ENCODE assay signal across 18 cellular contexts in genomic region chr21:32015740-32016139, GRCh38.
A peak's percentile ranks its signal among the peaks of the same experiment; 100 is the strongest.
DNase-seq lines count a peak whose midpoint lies in the region; ATAC-seq and TF ChIP-seq lines count a peak whose summit lies in the region.
"Had no signal": no experiment of that assay in that cellular context is flagged by ENCODE, and none has a peak within 500 bp of the region (broad histone marks: within the 10 kb centered on the region; RNA-seq: fewer than 3 reads in every experiment).

No MANE protein-coding gene starts in this region.

- H3K4me3 Mint-ChIP-seq in MCF 10A (ENCODE audit: unreplicated experiment), result no peak overlapping the region
- no peak overlapping the region for H3K4me3 Mint-ChIP-seq in activated T-cell treated with anti-CD3 and anti-CD28 coated beads, Interleukin-2, amount 50 U/mL, for 72 hours
- H3K4me3 Mint-ChIP-seq: CD4-positive, CD25-positive, alpha-beta regulatory T cell had no signal

- no TSS peak for BruUV-seq in MCF 10A (replicated peaks; lab: Mats Ljungman, UMichigan)

- TF ChIP-seq CTCF in OCI-LY3 (IDR thresholded peaks at IDR 0.05; ENCODE audit: low read depth, low read length) (no peak), MCF 10A (IDR thresholded peaks at IDR 0.05; ENCODE audit: unreplicated experiment) (no peak)

- peaks cover 40% of the 10 kb centered on the region for H3K27me3 ChIP-seq in OCI-LY3 (ENCODE audit: low read depth, low read length)
- H3K27me3 ChIP-seq: BE2C, SJCRH30 had no signal

- CTCF ChIA-PET in MCF 10A (lab: Yijun Ruan, JAX), result no interaction called here

- H3K27ac Mint-ChIP-seq in MCF 10A (ENCODE audit: low read depth, unreplicated experiment), result no peak overlapping the region
- no peak overlapping the region for H3K27ac Mint-ChIP-seq in activated T-cell treated with anti-CD3 and anti-CD28 coated beads, Interleukin-2, amount 50 U/mL, for 72 hours
- H3K27ac Mint-ChIP-seq: CD4-positive, CD25-positive, alpha-beta regulatory T cell had no signal

- no peaks in the 10 kb centered on the region for H3K4me1 Mint-ChIP-seq in MCF 10A (ENCODE audit: insufficient read depth, unreplicated experiment)
- H3K4me1 Mint-ChIP-seq in activated T-cell treated with anti-CD3 and anti-CD28 coated beads, Interleukin-2, amount 50 U/mL, for 72 hours (ENCODE audit: low read depth), result no peaks in the 10 kb centered on the region
- H3K4me1 Mint-ChIP-seq: CD4-positive, CD25-positive, alpha-beta regulatory T cell had no signal

- no peak overlapping the region for H3K27ac ChIP-seq in OCI-LY3 (ENCODE audit: low read length)
- H3K27ac ChIP-seq: SJCRH30 had no signal

- intact Hi-C loops in sciatic nerve (cut with DNase I) (no loop called here), MCF 10A (cut with micrococcal nuclease) (no loop called here)

- H3K4me2 ChIP-seq in OCI-LY3 (ENCODE audit: low read length), result peak overlapping the region; percentile 78

- H3K9me3 Mint-ChIP-seq in MCF 10A (ENCODE audit: unreplicated experiment), result no peaks in the 10 kb centered on the region
- H3K9me3 Mint-ChIP-seq in activated T-cell treated with anti-CD3 and anti-CD28 coated beads, Interleukin-2, amount 50 U/mL, for 72 hours, result peaks cover 0 to 2% of the 10 kb centered on the region in 2 donors

- H3K9ac ChIP-seq in OCI-LY3 (ENCODE audit: low read length), result no peak overlapping the region

- H3K4me1 ChIP-seq in OCI-LY3 (ENCODE audit: low read length), result peaks cover 15% of the 10 kb centered on the region
- H3K4me1 ChIP-seq: BE2C had no signal

- no peaks in the 10 kb centered on the region for H3K36me3 ChIP-seq in OCI-LY3 (replicated peaks; ENCODE audit: low read depth, low read length)
- H3K36me3 ChIP-seq: BE2C, SJCRH30 had no signal

- peaks cover 8% of the 10 kb centered on the region; the same call in 1 of the 2 replicates for H4K20me1 ChIP-seq in OCI-LY3 (ENCODE audit: insufficient read depth, low read length)

- peak; percentile 26 for DNase-seq in NCI-H82 (lab: John Stamatoyannopoulos, UW)
- DNase-seq in NCI-H82 treated with DMSO at 0.1 percent for 48 hours (lab: John Stamatoyannopoulos, UW; ENCODE audit: unreplicated experiment), result no peak
- DNase-seq in sciatic nerve (ENCODE audit: low spot score), result no peak
- no peak for DNase-seq in D341Med (ENCODE audit: low spot score)
- DNase-seq in MCF 10A (ENCODE audit: unreplicated experiment), result no peak
- no peak for DNase-seq in activated T-cell treated with anti-CD3 and anti-CD28 coated beads, Interleukin-2, amount 50 U/mL, for 72 hours
- DNase-seq: BE2C; CD4-positive, CD25-positive, alpha-beta regulatory T cell; COR-L47; HCEC 1CT; KBM-7; NCI-H1930; NCI-H748 treated with DMSO at 0.1 percent for 48 hours; SJCRH30 had no signal

- H2AFZ ChIP-seq in OCI-LY3 (ENCODE audit: low read depth, low read length), result no peak overlapping the region

- no peaks in the 10 kb centered on the region for H3K79me2 ChIP-seq in OCI-LY3 (ENCODE audit: low read length)

- peak overlapping the region; percentile 53 for H3K4me3 ChIP-seq in OCI-LY3 (ENCODE audit: low read length)
- H3K4me3 ChIP-seq: SJCRH30 had no signal

- POLR2A ChIA-PET in MCF 10A (lab: Yijun Ruan, JAX), result no interaction called here

- H3K27me3 Mint-ChIP-seq in MCF 10A (ENCODE audit: insufficient read depth, unreplicated experiment), result no peaks in the 10 kb centered on the region
- H3K27me3 Mint-ChIP-seq in activated T-cell treated with anti-CD3 and anti-CD28 coated beads, Interleukin-2, amount 50 U/mL, for 72 hours (ENCODE audit: low read depth), result no peaks in the 10 kb centered on the region
- H3K27me3 Mint-ChIP-seq: CD4-positive, CD25-positive, alpha-beta regulatory T cell had no signal

- H3K9me3 ChIP-seq in OCI-LY3 (ENCODE audit: insufficient read depth, low read length), result no peaks in the 10 kb centered on the region
- H3K9me3 ChIP-seq: BE2C, SJCRH30 had no signal

- H3K36me3 Mint-ChIP-seq in MCF 10A (ENCODE audit: insufficient read depth, unreplicated experiment), result no peaks in the 10 kb centered on the region
- no peaks in the 10 kb centered on the region for H3K36me3 Mint-ChIP-seq in activated T-cell treated with anti-CD3 and anti-CD28 coated beads, Interleukin-2, amount 50 U/mL, for 72 hours (ENCODE audit: insufficient read depth in 2 of 2)
- H3K36me3 Mint-ChIP-seq: CD4-positive, CD25-positive, alpha-beta regulatory T cell had no signal

- ATAC-seq in HG03442 (IDR thresholded peaks at IDR 0.05; ENCODE audit: unreplicated experiment), result peak; percentile 67
- ATAC-seq in sciatic nerve, result peak; percentile 30
- no peak for ATAC-seq in activated T-cell treated with anti-CD3 and anti-CD28 coated beads, Interleukin-2, amount 50 U/mL, for 72 hours (replicated peaks in 1 of 2)
- ATAC-seq: HepG2, Panc1 had no signal

Comparison
In these comparisons a context has a peak if more than half of its experiments do, and no peak if none do; other contexts are left out.
1. ATAC-seq: peak in HG03442 (single experiment) and sciatic nerve (single experiment); none in activated T-cell treated with anti-CD3 and anti-CD28 coated beads, Interleukin-2, amount 50 U/mL, for 72 hours (0 of 2).